In genomic region chr5:64147849-64148441, GRCh38 we compare ENCODE assay signal across 9 cellular contexts. TPM values are rescaled to one million over a fixed set of nuclear protein-coding genes. Genes with fewer than 3 reads are reported as not detected.
A peak's percentile ranks its signal among the peaks of the same experiment; 100 is the strongest.
DNase-seq lines count a peak whose midpoint lies in the region; ATAC-seq and TF ChIP-seq lines count a peak whose summit lies in the region.
"Had no signal": no experiment of that assay in that cellular context is flagged by ENCODE, and none has a peak within 500 bp of the region (broad histone marks: within the 10 kb centered on the region; RNA-seq: fewer than 3 reads in every experiment).

No MANE protein-coding gene starts in this region.

- no peaks in the 10 kb centered on the region for H3K27me3 ChIP-seq in PC-3 (ENCODE audit: low read length)
- H3K27me3 ChIP-seq: BLaER1 had no signal

- no peaks in the 10 kb centered on the region; the same call in 1 of the 2 replicates for H3K9me3 ChIP-seq in PC-3 (ENCODE audit: low read length)

- H3K79me2 ChIP-seq in PC-3 (ENCODE audit: low read length): no peaks in the 10 kb centered on the region

- H3F3A ChIP-seq in PC-3 (ENCODE audit: low read length, unreplicated experiment): no peaks in the 10 kb centered on the region

- peak; percentile 93 for TF ChIP-seq CTCF in PC-3 (conservative IDR thresholded peaks at IDR 0.05; ENCODE audit: low read depth, low read length)
- TF ChIP-seq CTCF in epithelial cell of proximal tubule (conservative IDR thresholded peaks at IDR 0.05; ENCODE audit: low read depth, low read length): peak; percentile 73

- H4K20me1 ChIP-seq in PC-3 (ENCODE audit: low read length): no peaks in the 10 kb centered on the region
- H4K20me1 ChIP-seq: BLaER1 had no signal

- CTCF ChIA-PET in PC-3 (lab: Charles Lee): interaction anchor here (0.6 to 1.6 kb wide), 4 partner anchors 10 to 597 kb away, joined by 3 to 18 read pairs (median 5); no protein-coding TSS in a partner anchor

- no peak overlapping the region for H3K4me2 ChIP-seq in PC-3 (ENCODE audit: low read length)
- H3K4me2 ChIP-seq: BLaER1 had no signal

- H3K9me2 ChIP-seq in PC-3 (replicated peaks; ENCODE audit: low read length): no peaks in the 10 kb centered on the region

- no peak overlapping the region for H3K9ac ChIP-seq in PC-3 (ENCODE audit: low read length)
- H3K9ac ChIP-seq: BLaER1 had no signal

- ATAC-seq in HG02870 (IDR thresholded peaks at IDR 0.05; ENCODE audit: unreplicated experiment) (peak; percentile 56), PC-3 (peak; percentile 44), GM19328 (IDR thresholded peaks at IDR 0.05; ENCODE audit: unreplicated experiment) (no peak)

- BruUV-seq in PC-3 (replicated peaks; lab: Mats Ljungman, UMichigan): no TSS peak

- DNase-seq in NCI-H1092 treated with DMSO at 0.1 percent for 48 hours (lab: John Stamatoyannopoulos, UW): peak; percentile 0
- no peak for DNase-seq in NCI-H1092 (lab: John Stamatoyannopoulos, UW)
- peak; percentile 71 for DNase-seq in PC-3
- DNase-seq in epithelial cell of proximal tubule (ENCODE audit: low read depth): no peak
- DNase-seq in myocyte (ENCODE audit: low read depth): peak; percentile 69
- no peak for DNase-seq in NK-92 (lab: John Stamatoyannopoulos, UW; ENCODE audit: unreplicated experiment)

- H3K4me3 ChIP-seq in PC-3 (ENCODE audit: low read length): no peak overlapping the region
- no peak overlapping the region for H3K4me3 ChIP-seq in epithelial cell of proximal tubule (ENCODE audit: low read depth, low read length)
- H3K4me3 ChIP-seq: BLaER1 had no signal

- H3K4me1 ChIP-seq in PC-3 (ENCODE audit: insufficient read depth, low read length): peaks cover 18% of the 10 kb centered on the region
- H3K4me1 ChIP-seq: BLaER1 had no signal

- H3K27ac ChIP-seq in PC-3 (ENCODE audit: low read length): no peak overlapping the region
- H3K27ac ChIP-seq: BLaER1 had no signal

- intact Hi-C loops in PC-3 (cut with micrococcal nuclease): loop anchor here (1.0 to 5.0 kb wide), 2 partner anchors 60 to 464 kb away; no protein-coding TSS in a partner anchor

- POLR2A ChIA-PET in PC-3 (lab: Charles Lee; ENCODE audit: unreplicated experiment): interaction anchor here (0.5 to 0.6 kb wide), 2 partner anchors 27 to 631 kb away, joined by 3 to 5 read pairs; no protein-coding TSS in a partner anchor

- no peaks in the 10 kb centered on the region for H3K36me3 ChIP-seq in PC-3 (ENCODE audit: low read depth, low read length)
- H3K36me3 ChIP-seq: BLaER1 had no signal

- peak overlapping the region; percentile 56 for H2AFZ ChIP-seq in PC-3 (ENCODE audit: low read length)

RNA-seq across cellular contexts. Expression of gene RNF180, which starts 17.7 kb away (rescaled TPM):
- total RNA-seq in PC-3 (2014; rRNA removed) (5.1 and 5.4 TPM in 2 replicates), epithelial cell of proximal tubule (4.5 and 4.6 TPM in 2 replicates), myocyte (3.6 and 5.8 TPM in 2 replicates)
- 0.78 TPM for polyA plus RNA-seq in myocyte (2012)

Comparison
In these comparisons a context has a peak if more than half of its experiments do, and no peak if none do; other contexts are left out.
1. DNase-seq: peak in NCI-H1092 treated with DMSO at 0.1 percent for 48 hours (single experiment), PC-3 (single experiment) and myocyte (single experiment); none in NCI-H1092 (single experiment), epithelial cell of proximal tubule (single experiment) and NK-92 (single experiment).